Comparison of ENCODE assay signal across 1 cellular context in genomic region chr6:33415831-33416230, GRCh38.
TF ChIP-seq lines count a peak whose summit lies in the region.

No MANE protein-coding gene starts in this region.

TF ChIP-seq in WTC11, 78 proteins besides CTCF, POLR2A, EP300 and RAD21 (continued from another document):
- TF ChIP-seq IRF2 (CRISPR knock-in tag; IDR thresholded peaks at IDR 0.05; ENCODE audit: borderline replicate concordance, low read depth) (no peak), ARID4B (CRISPR knock-in tag; IDR thresholded peaks at IDR 0.05; ENCODE audit: borderline replicate concordance) (no peak), ATF1 (CRISPR knock-in tag; IDR thresholded peaks at IDR 0.05) (no peak), RELA (CRISPR knock-in tag; IDR thresholded peaks at IDR 0.05; ENCODE audit: borderline replicate concordance) (no peak), ATF2 (CRISPR knock-in tag; IDR thresholded peaks at IDR 0.05; ENCODE audit: borderline replicate concordance, low read depth) (no peak), CREM (CRISPR knock-in tag; IDR thresholded peaks at IDR 0.05) (no peak), EMX1 (CRISPR knock-in tag; IDR thresholded peaks at IDR 0.05) (no peak)
TF ChIP-seq in WTC11: peak in this region for 0.
